29 cellular contexts compared by ENCODE assay signal in genomic region chr17:61753696-61754095, GRCh38.
"Had no signal": no experiment of that assay in that cellular context is flagged by ENCODE, and none has a peak within 500 bp of the region (broad histone marks: within the 10 kb centered on the region; RNA-seq: fewer than 3 reads in every experiment).

No MANE protein-coding gene starts in this region.

- H3K4me3 Mint-ChIP-seq: naive B cell; naive thymus-derived CD8-positive, alpha-beta T cell; natural killer cell treated with Interleukin-12 subunit alpha and Interleukin-12 subunit beta and Interleukin-15 and Interleukin-18, amount 100 ng/mL, for 72 hours; nephron progenitor cell; neural progenitor cell; stimulated activated effector memory CD8-positive, alpha-beta T cell treated with anti-CD3 and anti-CD28 coated beads, Interleukin-12 subunit alpha, Interleukin-12 subunit beta, amount 100 ng/mL, for 72 hours; stimulated activated naive B cell treated with anti-CD40 and anti-IgM and Interleukin-4, amounts not matched to agents 10 μg/mL and 1 μg/mL and 100 μg/mL, for 72 hours; stimulated activated naive CD8-positive, alpha-beta T cell treated with anti-CD3 and anti-CD28 coated beads, Interleukin-15, Interleukin-2, amounts not matched to agents 100 ng/mL and 50 ng/mL, for 24 hours had no signal

- H3K4me3 ChIP-seq: neural progenitor cell, ovary, psoas muscle, right lobe of liver, sigmoid colon, thoracic aorta, thyroid gland, tibial nerve, upper lobe of right lung, uterus had no signal

- H3K36me3 ChIP-seq: ovary, right lobe of liver, sigmoid colon, thoracic aorta, thyroid gland, tibial nerve, upper lobe of right lung had no signal

- H3K4me1 Mint-ChIP-seq: nephron progenitor cell; neural progenitor cell; stimulated activated effector memory CD8-positive, alpha-beta T cell treated with anti-CD3 and anti-CD28 coated beads, Interleukin-12 subunit alpha, Interleukin-12 subunit beta, amount 100 ng/mL, for 72 hours had no signal

- H3K9me3 Mint-ChIP-seq: natural killer cell treated with Interleukin-12 subunit alpha and Interleukin-12 subunit beta and Interleukin-15 and Interleukin-18, amount 100 ng/mL, for 72 hours; neural progenitor cell; stimulated activated naive CD8-positive, alpha-beta T cell treated with anti-CD3 and anti-CD28 coated beads, Interleukin-15, Interleukin-2, amounts not matched to agents 100 ng/mL and 50 ng/mL, for 24 hours had no signal

- H3K9me3 ChIP-seq: ovary, psoas muscle, right lobe of liver, sigmoid colon, thoracic aorta, thyroid gland, upper lobe of right lung, uterus had no signal

- H3K9ac ChIP-seq: neural progenitor cell, parathyroid adenoma had no signal

- H3K27ac Mint-ChIP-seq: natural killer cell treated with Interleukin-12 subunit alpha and Interleukin-12 subunit beta and Interleukin-15 and Interleukin-18, amount 100 ng/mL, for 72 hours; nephron progenitor cell; neural progenitor cell; progenitor cell of endocrine pancreas; stimulated activated effector memory CD8-positive, alpha-beta T cell treated with anti-CD3 and anti-CD28 coated beads, Interleukin-12 subunit alpha, Interleukin-12 subunit beta, amount 100 ng/mL, for 72 hours; stimulated activated naive B cell treated with anti-CD40 and anti-IgM and Interleukin-4, amounts not matched to agents 10 μg/mL and 1 μg/mL and 100 μg/mL, for 72 hours; stimulated activated naive CD8-positive, alpha-beta T cell treated with anti-CD3 and anti-CD28 coated beads, Interleukin-15, Interleukin-2, amounts not matched to agents 100 ng/mL and 50 ng/mL, for 24 hours had no signal

- H3K27me3 ChIP-seq: neural progenitor cell, ovary, right lobe of liver, sigmoid colon, thyroid gland, tibial nerve, upper lobe of right lung, uterus had no signal

- DNase-seq: naive B cell; naive thymus-derived CD8-positive, alpha-beta T cell; nephron progenitor cell; occipital lobe; ovary; posterior cingulate gyrus; psoas muscle; right cardiac atrium; right lobe of liver; sigmoid colon; small intestine; stimulated activated CD4-positive, alpha-beta T cell treated with anti-CD3 and anti-CD28 coated beads, Interleukin-15, amount 100 ng/mL, for 24 hours; stimulated activated CD4-positive, alpha-beta T cell treated with anti-CD3 and anti-CD28 coated beads, Interleukin-2, amount 100 ng/mL, for 24 hours; stimulated activated CD4-positive, alpha-beta T cell treated with anti-CD3 and anti-CD28 coated beads, Interleukin-2, amount 100 ng/mL, for 48 hours; stimulated activated CD4-positive, alpha-beta T cell treated with anti-CD3 and anti-CD28 coated beads, Interleukin-4, amount 100 ng/mL, for 24 hours; stimulated activated naive B cell treated with anti-CD40 and anti-IgM and Interleukin-4, amounts not matched to agents 10 μg/mL and 1 μg/mL and 100 μg/mL, for 72 hours; stimulated activated naive CD4-positive, alpha-beta T cell treated with Interleukin-2 at 50 U/mL for 16 hours; thyroid gland; trophoblast cell; upper lobe of right lung; uterus had no signal

- H3K4me1 ChIP-seq: neural progenitor cell, parathyroid adenoma, psoas muscle, right lobe of liver, sigmoid colon, thyroid gland, tibial nerve, upper lobe of right lung, uterus had no signal

- H3K27me3 Mint-ChIP-seq: naive B cell; naive thymus-derived CD8-positive, alpha-beta T cell; natural killer cell treated with Interleukin-12 subunit alpha and Interleukin-12 subunit beta and Interleukin-15 and Interleukin-18, amount 100 ng/mL, for 72 hours; progenitor cell of endocrine pancreas; stimulated activated naive B cell treated with anti-CD40 and anti-IgM and Interleukin-4, amounts not matched to agents 10 μg/mL and 1 μg/mL and 100 μg/mL, for 72 hours; stimulated activated naive CD8-positive, alpha-beta T cell treated with anti-CD3 and anti-CD28 coated beads, Interleukin-15, Interleukin-2, amounts not matched to agents 100 ng/mL and 50 ng/mL, for 24 hours had no signal

- ATAC-seq: naive thymus-derived CD8-positive, alpha-beta T cell; natural killer cell treated with Interleukin-12 subunit alpha and Interleukin-12 subunit beta and Interleukin-15 and Interleukin-18, amount 100 ng/mL, for 72 hours; psoas muscle; right cardiac atrium; right lobe of liver; stimulated activated effector memory CD8-positive, alpha-beta T cell treated with anti-CD3 and anti-CD28 coated beads, Interleukin-12 subunit alpha, Interleukin-12 subunit beta, amount 100 ng/mL, for 72 hours; stimulated activated naive B cell treated with anti-CD40 and anti-IgM and Interleukin-4, amounts not matched to agents 10 μg/mL and 1 μg/mL and 100 μg/mL, for 72 hours; upper lobe of right lung had no signal

- H3K27ac ChIP-seq: neural progenitor cell, ovary, parathyroid adenoma, psoas muscle, right lobe of liver, sigmoid colon, thoracic aorta, thyroid gland, tibial nerve, upper lobe of right lung, uterus had no signal
